Comparison of ENCODE assay signal across 19 cellular contexts in genomic region chr1:185388815-185389214, GRCh38.
"Had no signal": no experiment of that assay in that cellular context is flagged by ENCODE, and none has a peak within 500 bp of the region (broad histone marks: within the 10 kb centered on the region; RNA-seq: fewer than 3 reads in every experiment).

No MANE protein-coding gene starts in this region.

- H3K4me1 Mint-ChIP-seq: naive B cell had no signal

- H3K36me3 ChIP-seq: esophagus muscularis mucosa, gastroesophageal sphincter, heart left ventricle, left lung, lower lobe of right lung had no signal

- H3K27me3 Mint-ChIP-seq: naive B cell; naive thymus-derived CD8-positive, alpha-beta T cell had no signal

- H3K27ac Mint-ChIP-seq: mesothelial cell of epicardium had no signal

- H3K4me1 ChIP-seq: esophagus muscularis mucosa, gastroesophageal sphincter, heart left ventricle, left lung, lower lobe of right lung had no signal

- H3K27ac ChIP-seq: coronary artery, dorsolateral prefrontal cortex, esophagus muscularis mucosa, foreskin keratinocyte, gastroesophageal sphincter, heart left ventricle, left lung, lower lobe of right lung had no signal

- DNase-seq: dermis blood vessel endothelial cell; dorsolateral prefrontal cortex; effector CD4-positive, alpha-beta T cell; effector memory CD4-positive, alpha-beta T cell; foreskin keratinocyte; heart left ventricle; hippocampal formation; left cardiac atrium; left lung; left ventricle myocardium superior; lower lobe of right lung; mesenchymal stem cell; mucosa of descending colon; naive B cell; naive thymus-derived CD8-positive, alpha-beta T cell had no signal

- ATAC-seq: foreskin keratinocyte; gastroesophageal sphincter; left lung; left ventricle myocardium superior; lower lobe of right lung; mucosa of descending colon; naive thymus-derived CD8-positive, alpha-beta T cell had no signal

- H3K27me3 ChIP-seq: dorsolateral prefrontal cortex, esophagus muscularis mucosa, foreskin keratinocyte, gastroesophageal sphincter, heart left ventricle, left lung had no signal

- H3K4me3 Mint-ChIP-seq: mesothelial cell of epicardium; naive B cell; naive thymus-derived CD8-positive, alpha-beta T cell had no signal

- H3K4me3 ChIP-seq: coronary artery, dorsolateral prefrontal cortex, esophagus muscularis mucosa, gastroesophageal sphincter, heart left ventricle, left lung, lower lobe of right lung, mucosa of descending colon had no signal

- H3K9me3 ChIP-seq: gastroesophageal sphincter, heart left ventricle, left lung, lower lobe of right lung, mucosa of descending colon had no signal

- H3K36me3 Mint-ChIP-seq: naive B cell had no signal
